In the genomic region with DNA sequence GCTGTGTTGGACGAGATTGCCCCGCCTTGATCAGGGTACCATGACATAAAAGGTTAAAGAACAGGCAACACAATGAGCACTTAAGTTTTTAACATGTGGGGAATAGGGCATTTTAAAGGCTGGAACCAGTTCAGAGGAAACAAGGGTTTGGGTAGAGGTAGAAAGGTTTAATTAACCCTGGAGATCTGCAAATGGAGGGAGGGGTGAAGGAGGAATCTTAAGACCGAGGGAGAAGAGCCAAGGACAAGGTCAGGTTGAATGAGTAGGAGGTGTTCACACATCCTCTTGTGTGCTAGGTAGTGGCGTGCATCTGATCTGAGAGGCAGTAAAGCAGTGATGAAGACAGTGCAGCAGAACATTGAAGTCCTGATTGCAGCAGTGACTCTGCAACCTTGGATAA, we compare ENCODE assay signal across 21 cellular contexts. TPM values are rescaled to one million over a fixed set of nuclear protein-coding genes. Genes with fewer than 3 reads are reported as not detected.
A peak's percentile ranks its signal among the peaks of the same experiment; 100 is the strongest.
DNase-seq lines count a peak whose midpoint lies in the region; ATAC-seq, FAIRE-seq and TF ChIP-seq lines count a peak whose summit lies in the region.
"Had no signal": no experiment of that assay in that cellular context is flagged by ENCODE, and none has a peak within 500 bp of the region (broad histone marks: within the 10 kb centered on the region; RNA-seq: fewer than 3 reads in every experiment).

No MANE protein-coding gene starts in this region.

- no peak overlapping the region for H4K91ac ChIP-seq in H1 (replicated peaks; ENCODE audit: insufficient read length, low read length)

- H3K4me1 Mint-ChIP-seq in CD4-positive, alpha-beta T cell (ENCODE audit: low read depth) = peaks cover 15% of the 10 kb centered on the region

- no peak overlapping the region for H3K4me3 Mint-ChIP-seq in CD4-positive, alpha-beta T cell

- peaks cover 60% of the 10 kb centered on the region for H3K36me3 Mint-ChIP-seq in CD4-positive, alpha-beta T cell (ENCODE audit: low read depth)

- H3K27ac Mint-ChIP-seq in CD4-positive, alpha-beta T cell = peak overlapping the region; percentile 25

- no peak for TF ChIP-seq CTCF in CD4-positive, alpha-beta T cell (IDR thresholded peaks at IDR 0.05)
- no peak for TF ChIP-seq CTCF in H1 (IDR thresholded peaks at IDR 0.05; ENCODE audit: control extremely low read depth in 1 of 3, insufficient read depth in 1 of 3, low read depth in 1 of 3, low read length in 3 of 3)

- H3K79me1 ChIP-seq in H1 (ENCODE audit: low read depth, low read length) = peaks cover 2% of the 10 kb centered on the region; the same call in 1 of the 2 replicates

- WGBS in H1 (ENCODE audit: extremely low coverage in 1 of 2, insufficient coverage in 1 of 2, insufficient read length in 1 of 2, insufficient replicate concordance in 2 of 2, low coverage in 1 of 2, low lambda C conversion rate in 2 of 2, missing lambda C conversion rate in 1 of 2), 2 experiments = 89% methylated on average over 4 of the region's 4 CpGs; no CpG with 5 or more reads in 1 of the 2 experiments

- H3K4me3 ChIP-seq in H1 (ENCODE audit: extremely low read depth in 1 of 4, insufficient read depth in 2 of 4, low read depth in 3 of 4, low read length in 4 of 4) = no peak overlapping the region
- H3K4me3 ChIP-seq: adrenal gland, coronary artery, ovary had no signal

- H3K14ac ChIP-seq in H1 (ENCODE audit: insufficient read length) = no peak overlapping the region

- H2BK120ac ChIP-seq in H1 (replicated peaks; ENCODE audit: low read depth, low read length) = no peak overlapping the region

- H4K20me1 ChIP-seq in H1 (replicated peaks in 1 of 2; ENCODE audit: control insufficient read depth in 1 of 2, insufficient read depth in 2 of 2, low read length in 2 of 2) = peaks cover 5 to 8% of the 10 kb centered on the region in 2 experiments

- H3K27me3 ChIP-seq in CD4-positive, alpha-beta T cell (ENCODE audit: control insufficient read depth, insufficient read depth, low read length) = no peaks in the 10 kb centered on the region
- no peaks in the 10 kb centered on the region for H3K27me3 ChIP-seq in H1 (replicated peaks in 1 of 4; ENCODE audit: control insufficient read depth in 3 of 4, extremely low read depth in 1 of 4, insufficient read depth in 3 of 4, low read length in 3 of 4)
- H3K27me3 ChIP-seq: adrenal gland, ovary had no signal

- DNase-seq in NCI-H2227 treated with DMSO at 0.1 percent for 48 hours (lab: John Stamatoyannopoulos, UW) (peak; percentile 5), NCI-H2227 (lab: John Stamatoyannopoulos, UW; ENCODE audit: unreplicated experiment) (no peak), KBM-7 (peak; percentile 6), H1 (ENCODE audit: low read depth in 1 of 2, low spot score in 2 of 2) (no peak), NCI-H524 (lab: John Stamatoyannopoulos, UW) (no peak), NCI-H69 (lab: John Stamatoyannopoulos, UW) (no peak)
- no peak for DNase-seq in CD4-positive, alpha-beta T cell
- DNase-seq: activated CD4-positive, alpha-beta T cell treated with anti-CD3 and anti-CD28 coated beads, Interleukin-2, amount 50 U/mL, for 48 hours; adrenal gland; GOT3; left cardiac atrium; mesenchymal stem cell; NCI-H748 treated with DMSO at 0.1 percent for 48 hours; ovary; stimulated activated CD4-positive, alpha-beta T cell treated with anti-CD3 and anti-CD28 coated beads, Interleukin-15, amount 100 ng/mL, for 24 hours; stimulated activated CD8-positive, alpha-beta memory T cell treated with anti-CD3 and anti-CD28 coated beads, Interleukin-4, amount 100 ng/mL, for 48 hours; T-helper 9 cell had no signal

- no peak overlapping the region for H4K8ac ChIP-seq in H1 (ENCODE audit: extremely low read depth, insufficient read depth, low read length)

- no peak overlapping the region for H2BK20ac ChIP-seq in H1 (ENCODE audit: low read length)

- H3K56ac ChIP-seq in H1 (replicated peaks; ENCODE audit: insufficient read length, low read depth, low read length) = no peak overlapping the region

- H3K27ac ChIP-seq in CD4-positive, alpha-beta T cell (ENCODE audit: low read depth, low read length) = no peak overlapping the region
- no peak overlapping the region for H3K27ac ChIP-seq in H1 (ENCODE audit: low read depth, low read length)
- H3K27ac ChIP-seq: adrenal gland, coronary artery, KMS-11, ovary had no signal

- no peak for TF ChIP-seq RAD21 in H1 (IDR thresholded peaks at IDR 0.05 in 1 of 2, conservative IDR thresholded peaks at IDR 0.05 in 1 of 2; ENCODE audit: low read depth in 2 of 2, low read length in 2 of 2)

- no peak overlapping the region for H3K18ac ChIP-seq in H1 (ENCODE audit: extremely low read depth, low read length)

- no peaks in the 10 kb centered on the region for H3K27me3 Mint-ChIP-seq in CD4-positive, alpha-beta T cell

- no peak overlapping the region for H3K4me2 ChIP-seq in H1 (ENCODE audit: insufficient read depth in 1 of 2, low read depth in 2 of 2, low read length in 2 of 2)
- H3K4me2 ChIP-seq: KMS-11 had no signal

- TF ChIP-seq POLR2A in H1 (IDR thresholded peaks at IDR 0.05; ENCODE audit: control extremely low read depth in 1 of 2, low read depth in 2 of 2, low read length in 2 of 2) = peak in 1 of 2 experiments; percentile 71; a peak in 1 of 3 replicates

- peaks cover 3 to 50% (median 16%) of the 10 kb centered on the region in 4 experiments; a peak in 6 of 8 replicates for H3K36me3 ChIP-seq in H1 (ENCODE audit: control insufficient read depth in 2 of 4, insufficient read depth in 4 of 4, low read length in 3 of 4)
- H3K36me3 ChIP-seq: ovary had no signal

- peak; percentile 34 for ATAC-seq in CD4-positive, alpha-beta T cell (ENCODE audit: poor library complexity)
- no peak for ATAC-seq in HG02938 (IDR thresholded peaks at IDR 0.05; ENCODE audit: unreplicated experiment)
- ATAC-seq: left cardiac atrium, sciatic nerve had no signal

- H3K9me3 ChIP-seq in CD4-positive, alpha-beta T cell (ENCODE audit: control insufficient read depth, low read length) = no peaks in the 10 kb centered on the region
- H3K9me3 ChIP-seq in H1 (ENCODE audit: insufficient read depth in 2 of 2, low read depth in 1 of 2, low read length in 1 of 2) = no peaks in the 10 kb centered on the region
- H3K9me3 ChIP-seq: adrenal gland, ovary had no signal

- H2AK5ac ChIP-seq in H1 (ENCODE audit: low read depth, low read length) = no peak overlapping the region

- H3K9ac ChIP-seq in H1 (replicated peaks in 1 of 4; ENCODE audit: extremely low read depth in 1 of 4, low read depth in 3 of 4, low read length in 3 of 4) = no peak overlapping the region
- H3K9ac ChIP-seq: KMS-11 had no signal

- H4K5ac ChIP-seq in H1 (ENCODE audit: insufficient read length, low read depth, low read length) = no peak overlapping the region

- H2BK5ac ChIP-seq in H1 (ENCODE audit: low read depth, low read length) = no peak overlapping the region

- no peak overlapping the region for H3K4ac ChIP-seq in H1 (replicated peaks; ENCODE audit: insufficient read length, low read depth, low read length)

- no peak for FAIRE-seq in H1 (lab: Jason Lieb, UNC)

- H3K4me1 ChIP-seq in H1 (replicated peaks in 1 of 4; ENCODE audit: control insufficient read depth in 3 of 4, insufficient read depth in 4 of 4, low read length in 3 of 4) = peaks cover 0 to 2% (median 0%) of the 10 kb centered on the region in 4 experiments; a peak in 4 of 7 replicates

- no peak overlapping the region for H2BK15ac ChIP-seq in H1 (ENCODE audit: low read length)

- H3K79me2 ChIP-seq in H1 (ENCODE audit: control insufficient read depth in 1 of 2, insufficient read depth in 2 of 2, low read length in 2 of 2) = peaks cover under 1 to 28% of the 10 kb centered on the region in 2 experiments; a peak in 3 of 4 replicates

- CTCF ChIA-PET in CD4-positive, alpha-beta T cell (lab: Charles Lee) = no interaction called here
- CTCF ChIA-PET in H1 (lab: Charles Lee; ENCODE audit: partially characterized antibody) = interaction anchor here (1.1 kb wide), 1 partner anchor 34 kb away, joined by 3 read pairs; no protein-coding TSS in a partner anchor

- H3K23me2 ChIP-seq in H1 (ENCODE audit: low read depth, low read length) = no peaks in the 10 kb centered on the region

- H2BK12ac ChIP-seq in H1 (ENCODE audit: low read depth, low read length) = no peak overlapping the region

- intact Hi-C loops in CD4-positive, alpha-beta T cell (cut with DNase I, micrococcal nuclease) = no loop called here

- H3K23ac ChIP-seq in H1 (ENCODE audit: insufficient read length) = no peak overlapping the region

- POLR2A ChIA-PET in CD4-positive, alpha-beta T cell (lab: Charles Lee) = no interaction called here
- POLR2A ChIA-PET in H1 (lab: Charles Lee; ENCODE audit: partially characterized antibody) = interaction anchor here (0.9 to 1.7 kb wide), 4 partner anchors 11 to 88 kb away, joined by 3 to 7 read pairs (median 3); a partner anchor contains a TSS

- no peak for TF ChIP-seq EP300 in H1 (IDR thresholded peaks at IDR 0.05; ENCODE audit: borderline replicate concordance in 1 of 2, low read depth in 2 of 2, low read length in 2 of 2)

- no peaks in the 10 kb centered on the region for H3K9me3 Mint-ChIP-seq in CD4-positive, alpha-beta T cell

- in situ Hi-C loops in KBM-7 (cut with MboI; ENCODE audit: low pct_unique_long_range_greater_than_20kb, low sequenced_read_pairs) = no loop called here

- no peak overlapping the region for H2AFZ ChIP-seq in H1 (ENCODE audit: low read length)

RNA-seq across cellular contexts. Expression of a gene that starts 7.9 kb away (rescaled TPM):
- total RNA-seq in CD4-positive, alpha-beta T cell = 100 to 1,000 TPM; 240 to 259 TPM
- 364 and 367 TPM in 2 replicates for total RNA-seq in H1 (2021; fragmentation: NEBNext Ultra II Directional; extraction: Animal tissue kit (Norgen Biotek cat#: 25700))
- 38.0 and 75.3 TPM in 2 replicates for polyA plus RNA-seq in H1 (2011; rRNA removed)
- polyA plus RNA-seq in H1 (2011; cell fraction: cytosol; rRNA removed) = 69.4 TPM
- polyA plus RNA-seq in H1 (2011; cell fraction: nucleus; rRNA removed) = 16.0 TPM
- 220 to 371 TPM (median 242 TPM) in 4 replicates for polyA plus RNA-seq in H1 (2012, experiment 1 of 2)
- 140 TPM for polyA plus RNA-seq in H1 (2012, experiment 2 of 2)
- polyA plus RNA-seq in H1 (2013, experiment 1 of 2) = 152 TPM
- 153 TPM for polyA plus RNA-seq in H1 (2013, experiment 2 of 2)
- 13.4 and 19.3 TPM in 2 replicates for polyA minus RNA-seq in H1 (2011; rRNA and poly(A)+ RNA removed)
- polyA minus RNA-seq in H1 (2011; cell fraction: cytosol; rRNA and poly(A)+ RNA removed) = 19.4 TPM
- 33.6 TPM for polyA minus RNA-seq in H1 (2011; cell fraction: nucleus; rRNA and poly(A)+ RNA removed)

RNA-seq across cellular contexts. Expression of a gene that starts 28.5 kb away (rescaled TPM):
- under 1 TPM in 1 of 2 experiments, not detected in 1; 0.30 TPM for total RNA-seq in CD4-positive, alpha-beta T cell
- 60.1 and 63.7 TPM in 2 replicates for total RNA-seq in H1 (2021; fragmentation: NEBNext Ultra II Directional; extraction: Animal tissue kit (Norgen Biotek cat#: 25700))
- 21.3 and 32.3 TPM in 2 replicates for polyA plus RNA-seq in H1 (2011; rRNA removed)
- 32.8 TPM for polyA plus RNA-seq in H1 (2011; cell fraction: cytosol; rRNA removed)
- polyA plus RNA-seq in H1 (2011; cell fraction: nucleus; rRNA removed) = 13.1 TPM
- 28.3 to 44.9 TPM (median 32.7 TPM) in 4 replicates for polyA plus RNA-seq in H1 (2012, experiment 1 of 2)
- polyA plus RNA-seq in H1 (2012, experiment 2 of 2) = 10.0 TPM
- 59.5 TPM for polyA plus RNA-seq in H1 (2013, experiment 1 of 2)
- polyA plus RNA-seq in H1 (2013, experiment 2 of 2) = 59.8 TPM
- polyA minus RNA-seq in H1 (2011; rRNA and poly(A)+ RNA removed) = 24.8 and 38.1 TPM in 2 replicates
- polyA minus RNA-seq in H1 (2011; cell fraction: cytosol; rRNA and poly(A)+ RNA removed) = 41.6 TPM
- 51.7 TPM for polyA minus RNA-seq in H1 (2011; cell fraction: nucleus; rRNA and poly(A)+ RNA removed)

RNA-seq across cellular contexts. Expression of a gene that starts 28.6 kb away (rescaled TPM):
- total RNA-seq in CD4-positive, alpha-beta T cell = 10 to 100 TPM; 10.0 to 10.5 TPM
- 34.1 and 34.5 TPM in 2 replicates for total RNA-seq in H1 (2021; fragmentation: NEBNext Ultra II Directional; extraction: Animal tissue kit (Norgen Biotek cat#: 25700))
- 29.9 and 30.4 TPM in 2 replicates for polyA plus RNA-seq in H1 (2011; rRNA removed)
- 29.6 TPM for polyA plus RNA-seq in H1 (2011; cell fraction: cytosol; rRNA removed)
- polyA plus RNA-seq in H1 (2011; cell fraction: nucleus; rRNA removed) = 22.9 TPM
- 27.2 to 32.0 TPM (median 30.5 TPM) in 4 replicates for polyA plus RNA-seq in H1 (2012, experiment 1 of 2)
- polyA plus RNA-seq in H1 (2012, experiment 2 of 2) = 28.3 TPM
- 37.7 TPM for polyA plus RNA-seq in H1 (2013, experiment 1 of 2)
- 35.9 TPM for polyA plus RNA-seq in H1 (2013, experiment 2 of 2)
- polyA minus RNA-seq in H1 (2011; rRNA and poly(A)+ RNA removed) = 5.3 and 5.9 TPM in 2 replicates
- 14.5 TPM for polyA minus RNA-seq in H1 (2011; cell fraction: cytosol; rRNA and poly(A)+ RNA removed)
- 20.2 TPM for polyA minus RNA-seq in H1 (2011; cell fraction: nucleus; rRNA and poly(A)+ RNA removed)

Comparison
In these comparisons a context has a peak if more than half of its experiments do, and no peak if none do; other contexts are left out.
1. DNase-seq: peak in NCI-H2227 treated with DMSO at 0.1 percent for 48 hours (single experiment) and KBM-7 (single experiment); none in NCI-H2227 (single experiment), CD4-positive, alpha-beta T cell (0 of 10), H1 (0 of 2), NCI-H524 (0 of 2) and NCI-H69 (single experiment).
2. RNA of a gene that starts 28.5 kb away (total RNA-seq): 60.1 to 63.7 TPM in H1; 0.30 TPM in CD4-positive, alpha-beta T cell; every median in the first group is over 10 times any median in the second.